21 cellular contexts compared by ENCODE assay signal in the genomic region with DNA sequence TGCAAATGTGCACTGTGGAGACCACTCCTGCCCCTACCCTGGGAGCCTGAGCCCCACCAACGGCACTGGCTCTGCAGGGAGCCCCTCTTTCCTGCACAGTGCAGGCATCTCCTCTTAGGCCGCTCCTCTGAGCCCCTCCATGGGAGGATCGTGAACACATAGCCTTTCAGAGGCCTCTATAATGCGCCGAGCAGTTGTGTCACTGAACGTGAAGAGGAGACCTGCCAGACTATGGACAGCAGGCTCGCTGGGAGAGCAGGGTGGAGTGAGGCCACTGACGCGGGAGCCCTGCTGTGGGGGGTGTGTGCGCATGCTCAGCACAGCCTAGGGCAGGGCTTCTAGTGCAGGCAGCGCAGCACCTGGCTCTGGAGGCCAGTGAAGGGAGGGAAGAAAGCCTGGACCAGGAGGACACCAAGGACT.
A peak's percentile ranks its signal among the peaks of the same experiment; 100 is the strongest.
DNase-seq lines count a peak whose midpoint lies in the region; ATAC-seq and TF ChIP-seq lines count a peak whose summit lies in the region.
"Had no signal": no experiment of that assay in that cellular context is flagged by ENCODE, and none has a peak within 500 bp of the region (broad histone marks: within the 10 kb centered on the region; RNA-seq: fewer than 3 reads in every experiment).

No MANE protein-coding gene starts in this region.

- H3K9me3 ChIP-seq in osteoblast (ENCODE audit: low read depth, low read length), result no peaks in the 10 kb centered on the region
- H3K9me3 ChIP-seq: tibial artery had no signal

- H3K4me3 Mint-ChIP-seq in osteocyte (ENCODE audit: unreplicated experiment), result no peak overlapping the region
- H3K4me3 Mint-ChIP-seq: stimulated activated memory B cell treated with anti-CD40 and anti-IgM and Interleukin-4, amounts not matched to agents 10 μg/mL and 1 μg/mL and 100 μg/mL, for 72 hours; T-cell had no signal

- H3K36me3 ChIP-seq in osteoblast (ENCODE audit: insufficient read depth, low read length), result no peaks in the 10 kb centered on the region
- H3K36me3 ChIP-seq: neutrophil, tibial artery had no signal

- H3K27ac ChIP-seq in osteoblast (ENCODE audit: low read depth, low read length), result no peak overlapping the region
- H3K27ac ChIP-seq: neutrophil, tibial artery had no signal

- no peak overlapping the region for H3K27ac Mint-ChIP-seq in osteocyte (ENCODE audit: unreplicated experiment)
- H3K27ac Mint-ChIP-seq: stimulated activated memory B cell treated with anti-CD40 and anti-IgM and Interleukin-4, amounts not matched to agents 10 μg/mL and 1 μg/mL and 100 μg/mL, for 72 hours; T-cell had no signal

- TF ChIP-seq CTCF in osteocyte (IDR thresholded peaks at IDR 0.05) (no peak), osteoblast (IDR thresholded peaks at IDR 0.05; ENCODE audit: extremely low read depth, low read depth, low read length) (no peak)

- H3K27me3 ChIP-seq in osteoblast (ENCODE audit: insufficient read depth, low read length), result peaks cover 15% of the 10 kb centered on the region
- H3K27me3 ChIP-seq: neutrophil had no signal

- no peaks in the 10 kb centered on the region for H3K27me3 Mint-ChIP-seq in osteocyte (ENCODE audit: unreplicated experiment)
- H3K27me3 Mint-ChIP-seq: stimulated activated memory B cell treated with anti-CD40 and anti-IgM and Interleukin-4, amounts not matched to agents 10 μg/mL and 1 μg/mL and 100 μg/mL, for 72 hours; T-cell had no signal

- H3K4me2 ChIP-seq in osteoblast (ENCODE audit: insufficient read depth, low read length), result no peak overlapping the region

- H4K20me1 ChIP-seq in osteoblast (ENCODE audit: insufficient read depth, low read length), result no peaks in the 10 kb centered on the region

- H3K36me3 Mint-ChIP-seq in osteocyte (ENCODE audit: unreplicated experiment), result no peaks in the 10 kb centered on the region
- H3K36me3 Mint-ChIP-seq: T-cell had no signal

- no peak overlapping the region for H3K4me3 ChIP-seq in osteoblast (ENCODE audit: insufficient read depth, low read length)
- H3K4me3 ChIP-seq: tibial artery had no signal

- no peak overlapping the region for H2AFZ ChIP-seq in osteoblast (ENCODE audit: low read length)

- peaks cover 24% of the 10 kb centered on the region for H3K4me1 Mint-ChIP-seq in osteocyte (ENCODE audit: unreplicated experiment)

- DNase-seq in G401 (ENCODE audit: low spot score), result peak; percentile 81
- peak; percentile 63 for DNase-seq in NCI-H1417 treated with DMSO at 0.1 percent for 48 hours (lab: John Stamatoyannopoulos, UW)
- peak; percentile 82 for DNase-seq in cerebellum (ENCODE audit: low spot score)
- DNase-seq in osteocyte (ENCODE audit: extremely low spot score, unreplicated experiment), result peak; percentile 75
- DNase-seq in osteoblast (ENCODE audit: insufficient read length, low spot score, missing footprints), result no peak
- DNase-seq: activated CD4-positive, alpha-beta T cell treated with anti-CD3 and anti-CD28 coated beads for 48 hours; activated gamma-delta T cell treated with Interleukin-2 at 50 U/mL for 16 hours; amniotic stem cell; COR-L47; effector CD4-positive, alpha-beta T cell; EL; Kasumi-1; NCI-H1105 treated with DMSO at 0.1 percent for 48 hours; NCI-H446; Right ventricle myocardium superior; T-cell; tibial artery had no signal

- no peaks in the 10 kb centered on the region for H3K79me2 ChIP-seq in osteoblast (ENCODE audit: insufficient read depth, low read length)

- ATAC-seq in HG03457 (IDR thresholded peaks at IDR 0.05; ENCODE audit: unreplicated experiment) (no peak), HG03139 (IDR thresholded peaks at IDR 0.05; ENCODE audit: unreplicated experiment) (no peak)
- ATAC-seq: stimulated activated memory B cell treated with anti-CD40 and anti-IgM and Interleukin-4, amounts not matched to agents 10 μg/mL and 1 μg/mL and 100 μg/mL, for 72 hours; T-cell had no signal

- H3K4me1 ChIP-seq in osteoblast (ENCODE audit: insufficient read depth, low read length), result no peaks in the 10 kb centered on the region
- H3K4me1 ChIP-seq: tibial artery had no signal

- no peaks in the 10 kb centered on the region for H3K9me3 Mint-ChIP-seq in osteocyte (ENCODE audit: unreplicated experiment)
- H3K9me3 Mint-ChIP-seq: T-cell had no signal

- in situ Hi-C loops in G401 (cut with HindIII; ENCODE audit: low sequenced_read_pairs), result no loop called here
